1 cellular context compared by ENCODE assay signal in the genomic region with DNA sequence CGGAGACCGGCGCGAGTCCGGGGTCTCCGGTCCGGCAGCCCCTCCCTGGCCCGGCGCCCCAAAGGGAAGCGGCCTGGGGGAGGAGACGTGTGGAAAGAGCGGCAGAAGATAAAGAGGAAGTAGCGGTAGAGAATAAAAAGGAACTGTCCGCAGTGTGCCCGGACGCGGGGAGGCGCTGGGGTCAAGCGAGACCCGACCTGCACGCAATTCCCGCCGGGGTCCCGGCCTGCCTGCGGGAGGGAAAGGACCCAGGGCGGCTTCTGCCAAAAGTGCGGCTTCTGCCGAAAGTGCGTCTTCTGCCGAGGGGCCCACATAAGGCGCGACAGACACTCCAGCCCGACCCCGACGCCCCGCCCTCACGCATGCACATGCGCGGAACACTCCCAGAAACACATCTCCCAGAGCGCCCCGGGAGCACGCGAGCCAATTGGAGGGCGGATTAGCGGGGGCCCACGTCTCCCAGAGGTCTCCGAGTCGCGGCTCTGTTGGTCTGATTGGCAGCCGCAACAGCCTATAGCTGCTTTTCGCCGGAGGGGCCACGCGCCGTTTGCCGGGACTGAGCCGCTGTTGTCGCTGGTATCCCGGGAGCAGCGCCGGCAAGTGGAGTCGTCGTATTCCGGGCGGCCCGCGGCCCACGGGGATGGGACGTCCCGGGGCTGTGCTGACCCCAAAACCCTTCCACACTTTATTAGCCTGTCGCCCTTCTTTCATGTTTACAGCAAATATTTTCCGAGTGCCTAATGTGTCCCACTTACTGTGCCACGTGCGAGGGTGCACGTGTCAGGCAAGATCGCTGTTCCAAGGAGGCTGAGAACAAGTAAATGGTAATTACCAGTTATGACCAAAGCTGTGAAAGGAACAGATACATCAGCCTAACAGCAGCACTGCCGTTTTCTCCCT.
TF ChIP-seq lines count a peak whose summit lies in the region.

No MANE protein-coding gene starts in this region.

TF ChIP-seq in HepG2, 621 proteins besides CTCF, POLR2A, EP300 and RAD21 (continued from another document and continues in another):
- no peak for TF ChIP-seq ZNF407 (CRISPR knock-in tag; IDR thresholded peaks at IDR 0.05; ENCODE audit: not compliant biosample characterization)
- peak; percentile 39; the same call in 1 of the 2 replicates for TF ChIP-seq ZNF646 (CRISPR knock-in tag; IDR thresholded peaks at IDR 0.05)
- TF ChIP-seq PHB2 (IDR thresholded peaks at IDR 0.05; ENCODE audit: partially characterized antibody): no peak
- peak; percentile 81; the same call in 1 of the 2 replicates for TF ChIP-seq ZNF891 (CRISPR knock-in tag; IDR thresholded peaks at IDR 0.05)
- TF ChIP-seq HIC2 (CRISPR knock-in tag; IDR thresholded peaks at IDR 0.05; ENCODE audit: low read depth): peak; percentile 67; the same call in 1 of the 2 replicates
- TF ChIP-seq, protein P1, sequence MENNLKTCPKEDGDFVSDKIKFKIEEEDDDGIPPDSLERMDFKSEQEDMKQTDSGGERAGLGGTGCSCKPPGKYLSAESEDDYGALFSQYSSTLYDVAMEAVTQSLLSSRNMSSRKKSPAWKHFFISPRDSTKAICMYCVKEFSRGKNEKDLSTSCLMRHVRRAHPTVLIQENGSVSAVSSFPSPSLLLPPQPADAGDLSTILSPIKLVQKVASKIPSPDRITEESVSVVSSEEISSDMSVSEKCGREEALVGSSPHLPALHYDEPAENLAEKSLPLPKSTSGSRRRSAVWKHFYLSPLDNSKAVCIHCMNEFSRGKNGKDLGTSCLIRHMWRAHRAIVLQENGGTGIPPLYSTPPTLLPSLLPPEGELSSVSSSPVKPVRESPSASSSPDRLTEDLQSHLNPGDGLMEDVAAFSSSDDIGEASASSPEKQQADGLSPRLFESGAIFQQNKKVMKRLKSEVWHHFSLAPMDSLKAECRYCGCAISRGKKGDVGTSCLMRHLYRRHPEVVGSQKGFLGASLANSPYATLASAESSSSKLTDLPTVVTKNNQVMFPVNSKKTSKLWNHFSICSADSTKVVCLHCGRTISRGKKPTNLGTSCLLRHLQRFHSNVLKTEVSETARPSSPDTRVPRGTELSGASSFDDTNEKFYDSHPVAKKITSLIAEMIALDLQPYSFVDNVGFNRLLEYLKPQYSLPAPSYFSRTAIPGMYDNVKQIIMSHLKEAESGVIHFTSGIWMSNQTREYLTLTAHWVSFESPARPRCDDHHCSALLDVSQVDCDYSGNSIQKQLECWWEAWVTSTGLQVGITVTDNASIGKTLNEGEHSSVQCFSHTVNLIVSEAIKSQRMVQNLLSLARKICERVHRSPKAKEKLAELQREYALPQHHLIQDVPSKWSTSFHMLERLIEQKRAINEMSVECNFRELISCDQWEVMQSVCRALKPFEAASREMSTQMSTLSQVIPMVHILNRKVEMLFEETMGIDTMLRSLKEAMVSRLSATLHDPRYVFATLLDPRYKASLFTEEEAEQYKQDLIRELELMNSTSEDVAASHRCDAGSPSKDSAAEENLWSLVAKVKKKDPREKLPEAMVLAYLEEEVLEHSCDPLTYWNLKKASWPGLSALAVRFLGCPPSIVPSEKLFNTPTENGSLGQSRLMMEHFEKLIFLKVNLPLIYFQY (CRISPR knock-in tag; IDR thresholded peaks at IDR 0.05; ENCODE audit: borderline replicate concordance): no peak
- TF ChIP-seq ZBTB42 (CRISPR knock-in tag; IDR thresholded peaks at IDR 0.05): 0 out of 2 replicates have a peak, but pooled peaks have one; percentile 36
- TF ChIP-seq, protein P2, sequence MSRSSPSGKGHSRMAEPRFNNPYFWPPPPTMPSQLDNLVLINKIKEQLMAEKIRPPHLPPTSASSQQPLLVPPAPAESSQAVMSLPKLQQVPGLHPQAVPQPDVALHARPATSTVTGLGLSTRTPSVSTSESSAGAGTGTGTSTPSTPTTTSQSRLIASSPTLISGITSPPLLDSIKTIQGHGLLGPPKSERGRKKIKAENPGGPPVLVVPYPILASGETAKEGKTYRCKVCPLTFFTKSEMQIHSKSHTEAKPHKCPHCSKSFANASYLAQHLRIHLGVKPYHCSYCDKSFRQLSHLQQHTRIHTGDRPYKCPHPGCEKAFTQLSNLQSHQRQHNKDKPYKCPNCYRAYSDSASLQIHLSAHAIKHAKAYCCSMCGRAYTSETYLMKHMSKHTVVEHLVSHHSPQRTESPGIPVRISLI (CRISPR knock-in tag; IDR thresholded peaks at IDR 0.05; ENCODE audit: borderline replicate concordance): peak; percentile 9; the same call in 1 of the 2 replicates
